11 cellular contexts compared by ENCODE assay signal in genomic region chr17:44910231-44911106, GRCh38. TPM values are rescaled to one million over a fixed set of nuclear protein-coding genes. Genes with fewer than 3 reads are reported as not detected.
DNase-seq lines count a peak whose midpoint lies in the region; ATAC-seq and TF ChIP-seq lines count a peak whose summit lies in the region.
"Had no signal": no experiment of that assay in that cellular context is flagged by ENCODE, and none has a peak within 500 bp of the region (broad histone marks: within the 10 kb centered on the region; RNA-seq: fewer than 3 reads in every experiment).

No MANE protein-coding gene starts in this region.

- CTCF ChIA-PET in activated CD4-positive, alpha-beta T cell treated with anti-CD3 and anti-CD28 coated beads for 36 hours (lab: Charles Lee) = interaction anchor here (0.6 to 5.2 kb wide), 9 partner anchors 10 to 491 kb away, joined by 3 to 35 read pairs (median 4); partner anchors contain the start of gene EFTUD2
- CTCF ChIA-PET in Caco-2 (lab: Charles Lee) = interaction anchor here (0.5 to 2.2 kb wide), 7 partner anchors 8 to 225 kb away, joined by 3 to 12 read pairs (median 4); partner anchors contain the start of genes ACBD4 and EFTUD2

- H3K36me3 ChIP-seq in iPS-20b (ENCODE audit: insufficient read depth, low read depth, low read length) (no peaks in the 10 kb centered on the region), Caco-2 (ENCODE audit: control insufficient read depth, insufficient read depth, low read length) (no peaks in the 10 kb centered on the region)
- H3K36me3 ChIP-seq: left lung had no signal

- no peaks in the 10 kb centered on the region for H3K9me3 ChIP-seq in iPS-20b (ENCODE audit: insufficient read depth, low read depth, low read length)
- no peaks in the 10 kb centered on the region for H3K9me3 ChIP-seq in Caco-2
- H3K9me3 ChIP-seq: left lung had no signal

- H3K4me3 Mint-ChIP-seq in activated CD4-positive, alpha-beta T cell treated with anti-CD3 and anti-CD28 coated beads, Interleukin-2, amount 10 ng/mL, durations not matched to agents 24 days and 14 days = peak overlapping the region; percentile 72
- no peak overlapping the region for H3K4me3 Mint-ChIP-seq in activated CD4-positive, alpha-beta T cell treated with anti-CD3 and anti-CD28 coated beads for 36 hours
- H3K4me3 Mint-ChIP-seq in stimulated activated effector memory CD8-positive, alpha-beta T cell treated with anti-CD3 and anti-CD28 coated beads, Interleukin-12 subunit alpha, Interleukin-12 subunit beta, amount 100 ng/mL, for 72 hours = peak overlapping the region; percentile 48
- H3K4me3 Mint-ChIP-seq in Caco-2 (ENCODE audit: unreplicated experiment) = no peak overlapping the region

- no peak for DNase-seq in activated CD4-positive, alpha-beta T cell treated with anti-CD3 and anti-CD28 coated beads, Interleukin-2, amount 10 ng/mL, durations not matched to agents 24 days and 14 days
- no peak for DNase-seq in activated CD4-positive, alpha-beta T cell treated with anti-CD3 and anti-CD28 coated beads for 36 hours
- DNase-seq in stimulated activated effector memory CD8-positive, alpha-beta T cell treated with anti-CD3 and anti-CD28 coated beads, Interleukin-12 subunit alpha, Interleukin-12 subunit beta, amount 100 ng/mL, for 72 hours (ENCODE audit: low spot score in 2 of 2) = no peak
- DNase-seq in ureter (ENCODE audit: low spot score) = no peak
- DNase-seq in Caco-2 = no peak
- no peak for DNase-seq in A172 (ENCODE audit: low spot score)
- DNase-seq: NK-92 treated with Interleukin-12 subunit alpha and Interleukin-12 subunit beta, amount 100 ng/mL, for 24 hours; occipital lobe had no signal

- H3K27ac Mint-ChIP-seq in activated CD4-positive, alpha-beta T cell treated with anti-CD3 and anti-CD28 coated beads, Interleukin-2, amount 10 ng/mL, durations not matched to agents 24 days and 14 days = no peak overlapping the region
- H3K27ac Mint-ChIP-seq in activated CD4-positive, alpha-beta T cell treated with anti-CD3 and anti-CD28 coated beads for 36 hours = no peak overlapping the region
- H3K27ac Mint-ChIP-seq in stimulated activated effector memory CD8-positive, alpha-beta T cell treated with anti-CD3 and anti-CD28 coated beads, Interleukin-12 subunit alpha, Interleukin-12 subunit beta, amount 100 ng/mL, for 72 hours = no peak overlapping the region
- H3K27ac Mint-ChIP-seq in Caco-2 (ENCODE audit: unreplicated experiment) = no peak overlapping the region

- H3K4me1 Mint-ChIP-seq in activated CD4-positive, alpha-beta T cell treated with anti-CD3 and anti-CD28 coated beads, Interleukin-2, amount 10 ng/mL, durations not matched to agents 24 days and 14 days = peaks cover 9% of the 10 kb centered on the region
- H3K4me1 Mint-ChIP-seq in activated CD4-positive, alpha-beta T cell treated with anti-CD3 and anti-CD28 coated beads for 36 hours = no peaks in the 10 kb centered on the region
- peaks cover 17% of the 10 kb centered on the region for H3K4me1 Mint-ChIP-seq in stimulated activated effector memory CD8-positive, alpha-beta T cell treated with anti-CD3 and anti-CD28 coated beads, Interleukin-12 subunit alpha, Interleukin-12 subunit beta, amount 100 ng/mL, for 72 hours
- H3K4me1 Mint-ChIP-seq in Caco-2 (ENCODE audit: low read depth, unreplicated experiment) = peaks cover 19% of the 10 kb centered on the region

- TF ChIP-seq CTCF in Caco-2 (IDR thresholded peaks at IDR 0.05; ENCODE audit: insufficient read depth in 1 of 2, low read depth in 1 of 2, low read length in 1 of 2, severe bottlenecking in 1 of 2, unreplicated experiment in 1 of 2) = no peak

- ATAC-seq in activated CD4-positive, alpha-beta T cell treated with anti-CD3 and anti-CD28 coated beads for 36 hours = no peak
- peak; percentile 2 for ATAC-seq in SK-N-SH treated with all-trans-retinoic acid at 6 μM for 48 hours
- ATAC-seq in stimulated activated effector memory CD8-positive, alpha-beta T cell treated with anti-CD3 and anti-CD28 coated beads, Interleukin-12 subunit alpha, Interleukin-12 subunit beta, amount 100 ng/mL, for 72 hours = no peak

- no TSS peak for BruUV-seq in Caco-2 (replicated peaks; lab: Mats Ljungman, UMichigan)

- no peak overlapping the region for H3K27ac ChIP-seq in iPS-20b (ENCODE audit: low read length)
- H3K27ac ChIP-seq: left lung had no signal

- no peaks in the 10 kb centered on the region for H3K36me3 Mint-ChIP-seq in activated CD4-positive, alpha-beta T cell treated with anti-CD3 and anti-CD28 coated beads, Interleukin-2, amount 10 ng/mL, durations not matched to agents 24 days and 14 days (ENCODE audit: low read depth)
- H3K36me3 Mint-ChIP-seq in activated CD4-positive, alpha-beta T cell treated with anti-CD3 and anti-CD28 coated beads for 36 hours (ENCODE audit: low read depth) = no peaks in the 10 kb centered on the region
- no peaks in the 10 kb centered on the region for H3K36me3 Mint-ChIP-seq in stimulated activated effector memory CD8-positive, alpha-beta T cell treated with anti-CD3 and anti-CD28 coated beads, Interleukin-12 subunit alpha, Interleukin-12 subunit beta, amount 100 ng/mL, for 72 hours
- H3K36me3 Mint-ChIP-seq in Caco-2 (ENCODE audit: insufficient read depth, unreplicated experiment) = no peaks in the 10 kb centered on the region

- H3K4me1 ChIP-seq in iPS-20b (ENCODE audit: insufficient read depth, low read length) (peaks cover 4% of the 10 kb centered on the region; the same call in 1 of the 2 replicates), Caco-2 (peaks cover 4% of the 10 kb centered on the region)

- POLR2A ChIA-PET in activated CD4-positive, alpha-beta T cell treated with anti-CD3 and anti-CD28 coated beads for 36 hours (lab: Charles Lee) = interaction anchor here (0.6 kb wide), 1 partner anchor 52 kb away, joined by 4 read pairs; no protein-coding TSS in a partner anchor
- POLR2A ChIA-PET in Caco-2 (lab: Charles Lee) = interaction anchor here (1.0 kb wide), 1 partner anchor 12 kb away, joined by 3 read pairs; the partner anchor contains the start of gene EFTUD2

- H3K27me3 ChIP-seq in iPS-20b (ENCODE audit: insufficient read depth, low read length) (peaks cover 47% of the 10 kb centered on the region), Caco-2 (replicated peaks; ENCODE audit: control insufficient read depth, insufficient read depth, low read length) (no peaks in the 10 kb centered on the region)

- intact Hi-C loops in activated CD4-positive, alpha-beta T cell treated with anti-CD3 and anti-CD28 coated beads, Interleukin-2, amount 10 ng/mL, durations not matched to agents 24 days and 14 days (cut with micrococcal nuclease) = no loop called here
- intact Hi-C loops in activated CD4-positive, alpha-beta T cell treated with anti-CD3 and anti-CD28 coated beads for 36 hours (cut with DNase I, micrococcal nuclease) = no loop called here
- intact Hi-C loops in Caco-2 (cut with micrococcal nuclease; ENCODE audit: unreplicated experiment) = no loop called here

- H3K4me3 ChIP-seq in iPS-20b (ENCODE audit: low read length) = peak overlapping the region; percentile 60; the same call in 1 of the 2 replicates
- H3K4me3 ChIP-seq in Caco-2 (ENCODE audit: low read depth, low read length) = no peak overlapping the region

- H3K27me3 Mint-ChIP-seq in activated CD4-positive, alpha-beta T cell treated with anti-CD3 and anti-CD28 coated beads, Interleukin-2, amount 10 ng/mL, durations not matched to agents 24 days and 14 days = peaks cover 28% of the 10 kb centered on the region
- peaks cover 23% of the 10 kb centered on the region for H3K27me3 Mint-ChIP-seq in activated CD4-positive, alpha-beta T cell treated with anti-CD3 and anti-CD28 coated beads for 36 hours
- peaks cover 6% of the 10 kb centered on the region for H3K27me3 Mint-ChIP-seq in Caco-2 (ENCODE audit: insufficient read depth, unreplicated experiment)

- H3K9me3 Mint-ChIP-seq in activated CD4-positive, alpha-beta T cell treated with anti-CD3 and anti-CD28 coated beads, Interleukin-2, amount 10 ng/mL, durations not matched to agents 24 days and 14 days = no peaks in the 10 kb centered on the region
- no peaks in the 10 kb centered on the region for H3K9me3 Mint-ChIP-seq in activated CD4-positive, alpha-beta T cell treated with anti-CD3 and anti-CD28 coated beads for 36 hours (ENCODE audit: low read depth)
- H3K9me3 Mint-ChIP-seq in stimulated activated effector memory CD8-positive, alpha-beta T cell treated with anti-CD3 and anti-CD28 coated beads, Interleukin-12 subunit alpha, Interleukin-12 subunit beta, amount 100 ng/mL, for 72 hours = no peaks in the 10 kb centered on the region
- no peaks in the 10 kb centered on the region for H3K9me3 Mint-ChIP-seq in Caco-2 (ENCODE audit: unreplicated experiment)

- no peak overlapping the region for H3K9ac ChIP-seq in iPS-20b (ENCODE audit: low read depth, low read length)

TF ChIP-seq in SK-N-SH treated with all-trans-retinoic acid at 6 μM for 48 hours, 23 proteins besides CTCF, POLR2A, EP300 and RAD21 (continues in another document):
- TF ChIP-seq SNAI2 (CRISPR knock-in tag; IDR thresholded peaks at IDR 0.05) (no peak), OSR1 (CRISPR knock-in tag; IDR thresholded peaks at IDR 0.05) (no peak)

RNA-seq across cellular contexts. Expression of gene GFAP, which starts 4.8 kb away (rescaled TPM):
- total RNA-seq in activated CD4-positive, alpha-beta T cell treated with anti-CD3 and anti-CD28 coated beads, Interleukin-2, amount 10 ng/mL, durations not matched to agents 24 days and 14 days = not detected in 2 replicates
- not detected for total RNA-seq in activated CD4-positive, alpha-beta T cell treated with anti-CD3 and anti-CD28 coated beads for 36 hours
- total RNA-seq in ureter (0.81 TPM), Caco-2 (2022) (not detected in 2 replicates)
- not detected in 2 replicates for total RNA-seq in A172 (2014; rRNA removed; shearing (Covaris generic))

RNA-seq across cellular contexts. Expression of gene EFTUD2, which starts 11.2 kb away (rescaled TPM):
- total RNA-seq in activated CD4-positive, alpha-beta T cell treated with anti-CD3 and anti-CD28 coated beads, Interleukin-2, amount 10 ng/mL, durations not matched to agents 24 days and 14 days = 244 and 262 TPM in 2 replicates
- total RNA-seq in activated CD4-positive, alpha-beta T cell treated with anti-CD3 and anti-CD28 coated beads for 36 hours = 100 to 1,000 TPM; 175 to 203 TPM
- 140 TPM for total RNA-seq in ureter
- 175 and 186 TPM in 2 replicates for total RNA-seq in Caco-2 (2022)
- total RNA-seq in A172 (2014; rRNA removed; shearing (Covaris generic)) = 185 and 215 TPM in 2 replicates

RNA-seq across cellular contexts. Expression of gene KIF18B, which starts 37.1 kb away (rescaled TPM):
- total RNA-seq in activated CD4-positive, alpha-beta T cell treated with anti-CD3 and anti-CD28 coated beads, Interleukin-2, amount 10 ng/mL, durations not matched to agents 24 days and 14 days = 42.1 and 42.7 TPM in 2 replicates
- total RNA-seq in activated CD4-positive, alpha-beta T cell treated with anti-CD3 and anti-CD28 coated beads for 36 hours = 10 to 100 TPM; 38.9 to 48.7 TPM
- total RNA-seq in ureter (0.39 TPM), Caco-2 (2022) (63.6 and 68.4 TPM in 2 replicates)
- total RNA-seq in A172 (2014; rRNA removed; shearing (Covaris generic)) = 9.8 and 16.3 TPM in 2 replicates

RNA-seq across cellular contexts. Expression of gene C1QL1, which starts 57.6 kb away (rescaled TPM):
- total RNA-seq in activated CD4-positive, alpha-beta T cell treated with anti-CD3 and anti-CD28 coated beads, Interleukin-2, amount 10 ng/mL, durations not matched to agents 24 days and 14 days = 0.21 and 0.42 TPM in 2 replicates
- total RNA-seq in activated CD4-positive, alpha-beta T cell treated with anti-CD3 and anti-CD28 coated beads for 36 hours = under 1 TPM; 0.37 to 0.83 TPM
- 1.1 TPM for total RNA-seq in ureter
- total RNA-seq in Caco-2 (2022) = 2.5 and 5.2 TPM in 2 replicates
- 22.9 and 28.2 TPM in 2 replicates for total RNA-seq in A172 (2014; rRNA removed; shearing (Covaris generic))

Comparison
In these comparisons a context has a peak if more than half of its experiments do, and no peak if none do; other contexts are left out.
1. H3K4me3 Mint-ChIP-seq: peak in activated CD4-positive, alpha-beta T cell treated with anti-CD3 and anti-CD28 coated beads, Interleukin-2, amount 10 ng/mL, durations not matched to agents 24 days and 14 days (single experiment) and stimulated activated effector memory CD8-positive, alpha-beta T cell treated with anti-CD3 and anti-CD28 coated beads, Interleukin-12 subunit alpha, Interleukin-12 subunit beta, amount 100 ng/mL, for 72 hours (single experiment); none in activated CD4-positive, alpha-beta T cell treated with anti-CD3 and anti-CD28 coated beads for 36 hours (single experiment) and Caco-2 (single experiment).